In the genomic region with DNA sequence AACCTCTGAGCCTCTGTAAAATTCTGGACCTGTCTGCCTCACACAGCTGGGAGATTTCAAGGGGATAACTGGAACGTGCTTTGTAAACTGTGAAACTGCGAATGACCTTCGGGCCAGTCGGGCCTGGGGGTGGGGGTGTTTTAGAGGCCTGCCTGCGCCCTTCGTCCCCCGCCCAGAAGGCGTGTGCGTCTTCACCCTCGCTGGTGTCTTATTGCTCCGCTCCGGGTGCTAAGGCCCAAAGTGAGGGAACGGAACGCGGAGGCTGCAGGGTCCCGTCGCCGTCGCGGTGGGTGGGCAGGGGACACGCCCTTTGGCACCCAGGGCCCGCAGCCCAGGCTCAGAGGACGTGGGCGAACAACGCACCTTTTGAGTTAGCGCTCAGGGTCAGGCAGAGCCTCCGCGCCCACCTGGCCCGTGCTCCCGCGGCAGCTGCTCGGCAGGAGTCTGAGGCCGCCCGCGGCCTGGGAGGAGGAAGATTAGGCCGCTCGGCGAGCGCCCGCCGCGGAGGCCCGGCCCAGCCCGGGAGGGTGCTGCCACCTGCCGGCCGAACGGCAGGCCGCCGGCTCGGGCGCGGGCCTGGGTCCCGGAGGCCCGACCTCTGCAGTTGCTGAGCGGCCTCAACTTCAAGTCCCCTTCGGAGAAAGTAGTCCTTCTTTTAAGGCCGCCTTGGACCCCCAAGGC, we compare ENCODE assay signal across 1 cellular context.
A peak's percentile ranks its signal among the peaks of the same experiment; 100 is the strongest.
TF ChIP-seq lines count a peak whose summit lies in the region.

No MANE protein-coding gene starts in this region.

TF ChIP-seq in K562, 482 proteins besides CTCF, POLR2A, EP300 and RAD21 (continues in another document):
- TF ChIP-seq CHD4 (IDR thresholded peaks at IDR 0.05; ENCODE audit: insufficient read depth, insufficient replicate concordance, low read depth, low read length, poor library complexity, severe bottlenecking) = no peak
- TF ChIP-seq ARID1B (IDR thresholded peaks at IDR 0.05) = peak; percentile 40; the same call in 1 of the 2 replicates
- TF ChIP-seq RCOR1 (IDR thresholded peaks at IDR 0.05; ENCODE audit: borderline replicate concordance in 1 of 2, low read depth in 2 of 2, low read length in 2 of 2) = 0 out of 4 replicates have a peak, but pooled peaks of 1 of the 2 experiments have one; percentile 24
- TF ChIP-seq CREM (IDR thresholded peaks at IDR 0.05; ENCODE audit: low read depth) = no peak
- TF ChIP-seq U2AF2 (optimal IDR thresholded peaks at IDR 0.05; ENCODE audit: low read depth, low read length) = no peak
- TF ChIP-seq RHOXF2B (CRISPR knock-in tag; conservative IDR thresholded peaks at IDR 0.05) = 0 out of 2 replicates have a peak, but pooled peaks have one; percentile 49
- TF ChIP-seq SLC30A9 (CRISPR knock-in tag; IDR thresholded peaks at IDR 0.05) = no peak
- no peak for TF ChIP-seq ATF1 (CRISPR knock-in tag; IDR thresholded peaks at IDR 0.05)
- peak; percentile 47 for TF ChIP-seq ATF1 (tag; IDR thresholded peaks at IDR 0.05)
- no peak for TF ChIP-seq ZNF316 (IDR thresholded peaks at IDR 0.05)
- peak; percentile 67 for TF ChIP-seq CTCFL (IDR thresholded peaks at IDR 0.05; ENCODE audit: borderline replicate concordance, insufficient read depth, low read depth, low read length, poor library complexity, severe bottlenecking)
- TF ChIP-seq DMBX1 (CRISPR knock-in tag; IDR thresholded peaks at IDR 0.05; ENCODE audit: borderline replicate concordance) = peak; percentile 40; the same call in 1 of the 2 replicates
- TF ChIP-seq TGIF2 (CRISPR knock-in tag; IDR thresholded peaks at IDR 0.05) = no peak
- no peak for TF ChIP-seq LARP7 (IDR thresholded peaks at IDR 0.05)
- no peak; the same call in 1 of the 2 replicates for TF ChIP-seq ZNF740 (CRISPR knock-in tag; IDR thresholded peaks at IDR 0.05)
- TF ChIP-seq ZNF740 (tag; IDR thresholded peaks at IDR 0.05) = no peak
- no peak for TF ChIP-seq ZNF699 (CRISPR knock-in tag; IDR thresholded peaks at IDR 0.05; ENCODE audit: insufficient replicate concordance)
- TF ChIP-seq, protein P1, sequence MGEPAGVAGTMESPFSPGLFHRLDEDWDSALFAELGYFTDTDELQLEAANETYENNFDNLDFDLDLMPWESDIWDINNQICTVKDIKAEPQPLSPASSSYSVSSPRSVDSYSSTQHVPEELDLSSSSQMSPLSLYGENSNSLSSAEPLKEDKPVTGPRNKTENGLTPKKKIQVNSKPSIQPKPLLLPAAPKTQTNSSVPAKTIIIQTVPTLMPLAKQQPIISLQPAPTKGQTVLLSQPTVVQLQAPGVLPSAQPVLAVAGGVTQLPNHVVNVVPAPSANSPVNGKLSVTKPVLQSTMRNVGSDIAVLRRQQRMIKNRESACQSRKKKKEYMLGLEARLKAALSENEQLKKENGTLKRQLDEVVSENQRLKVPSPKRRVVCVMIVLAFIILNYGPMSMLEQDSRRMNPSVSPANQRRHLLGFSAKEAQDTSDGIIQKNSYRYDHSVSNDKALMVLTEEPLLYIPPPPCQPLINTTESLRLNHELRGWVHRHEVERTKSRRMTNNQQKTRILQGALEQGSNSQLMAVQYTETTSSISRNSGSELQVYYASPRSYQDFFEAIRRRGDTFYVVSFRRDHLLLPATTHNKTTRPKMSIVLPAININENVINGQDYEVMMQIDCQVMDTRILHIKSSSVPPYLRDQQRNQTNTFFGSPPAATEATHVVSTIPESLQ (CRISPR knock-in tag; IDR thresholded peaks at IDR 0.05) = 0 out of 2 replicates have a peak, but pooled peaks have one; percentile 60
- no peak for TF ChIP-seq SETDB1 (IDR thresholded peaks at IDR 0.05; ENCODE audit: low read length)
- no peak for TF ChIP-seq PHTF2 (CRISPR knock-in tag; IDR thresholded peaks at IDR 0.05)
- TF ChIP-seq BHLHE40 (IDR thresholded peaks at IDR 0.05; ENCODE audit: low read length) = peak; percentile 72
- TF ChIP-seq KDM2B (CRISPR knock-in tag; IDR thresholded peaks at IDR 0.05) = peak; percentile 34; the same call in 1 of the 2 replicates
- TF ChIP-seq FIP1L1 (IDR thresholded peaks at IDR 0.05; ENCODE audit: low read depth, low read length, poor library complexity, severe bottlenecking) = peak; percentile 77
- TF ChIP-seq, protein P2, sequence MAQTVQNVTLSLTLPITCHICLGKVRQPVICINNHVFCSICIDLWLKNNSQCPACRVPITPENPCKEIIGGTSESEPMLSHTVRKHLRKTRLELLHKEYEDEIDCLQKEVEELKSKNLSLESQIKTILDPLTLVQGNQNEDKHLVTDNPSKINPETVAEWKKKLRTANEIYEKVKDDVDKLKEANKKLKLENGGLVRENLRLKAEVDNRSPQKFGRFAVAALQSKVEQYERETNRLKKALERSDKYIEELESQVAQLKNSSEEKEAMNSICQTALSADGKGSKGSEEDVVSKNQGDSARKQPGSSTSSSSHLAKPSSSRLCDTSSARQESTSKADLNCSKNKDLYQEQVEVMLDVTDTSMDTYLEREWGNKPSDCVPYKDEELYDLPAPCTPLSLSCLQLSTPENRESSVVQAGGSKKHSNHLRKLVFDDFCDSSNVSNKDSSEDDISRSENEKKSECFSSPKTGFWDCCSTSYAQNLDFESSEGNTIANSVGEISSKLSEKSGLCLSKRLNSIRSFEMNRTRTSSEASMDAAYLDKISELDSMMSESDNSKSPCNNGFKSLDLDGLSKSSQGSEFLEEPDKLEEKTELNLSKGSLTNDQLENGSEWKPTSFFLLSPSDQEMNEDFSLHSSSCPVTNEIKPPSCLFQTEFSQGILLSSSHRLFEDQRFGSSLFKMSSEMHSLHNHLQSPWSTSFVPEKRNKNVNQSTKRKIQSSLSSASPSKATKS (CRISPR knock-in tag; IDR thresholded peaks at IDR 0.05) = no peak
- TF ChIP-seq ZFP36 (IDR thresholded peaks at IDR 0.05; ENCODE audit: low read depth, low read length, partially characterized antibody) = peak; percentile 3
- TF ChIP-seq GTF3C2 (IDR thresholded peaks at IDR 0.05; ENCODE audit: borderline replicate concordance, extremely low read depth, insufficient read length) = no peak
- TF ChIP-seq, protein P3, sequence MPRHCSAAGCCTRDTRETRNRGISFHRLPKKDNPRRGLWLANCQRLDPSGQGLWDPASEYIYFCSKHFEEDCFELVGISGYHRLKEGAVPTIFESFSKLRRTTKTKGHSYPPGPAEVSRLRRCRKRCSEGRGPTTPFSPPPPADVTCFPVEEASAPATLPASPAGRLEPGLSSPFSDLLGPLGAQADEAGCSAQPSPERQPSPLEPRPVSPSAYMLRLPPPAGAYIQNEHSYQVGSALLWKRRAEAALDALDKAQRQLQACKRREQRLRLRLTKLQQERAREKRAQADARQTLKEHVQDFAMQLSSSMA (CRISPR knock-in tag; IDR thresholded peaks at IDR 0.05) = no peak
- peak; percentile 58; the same call in 1 of the 2 replicates for TF ChIP-seq ZBTB17 (CRISPR knock-in tag; IDR thresholded peaks at IDR 0.05)
- TF ChIP-seq EGR1 (conservative IDR thresholded peaks at IDR 0.05) = 0 out of 2 replicates have a peak, but pooled peaks have one; percentile 41
- no peak for TF ChIP-seq ZC3H4 (CRISPR knock-in tag; IDR thresholded peaks at IDR 0.05; ENCODE audit: borderline replicate concordance)
- TF ChIP-seq ERF (CRISPR knock-in tag; IDR thresholded peaks at IDR 0.05) = peak; percentile 44; the same call in 1 of the 2 replicates
- no peak for TF ChIP-seq NFE2L1 (tag; IDR thresholded peaks at IDR 0.05; ENCODE audit: borderline replicate concordance, low read depth)
- TF ChIP-seq, protein P4, sequence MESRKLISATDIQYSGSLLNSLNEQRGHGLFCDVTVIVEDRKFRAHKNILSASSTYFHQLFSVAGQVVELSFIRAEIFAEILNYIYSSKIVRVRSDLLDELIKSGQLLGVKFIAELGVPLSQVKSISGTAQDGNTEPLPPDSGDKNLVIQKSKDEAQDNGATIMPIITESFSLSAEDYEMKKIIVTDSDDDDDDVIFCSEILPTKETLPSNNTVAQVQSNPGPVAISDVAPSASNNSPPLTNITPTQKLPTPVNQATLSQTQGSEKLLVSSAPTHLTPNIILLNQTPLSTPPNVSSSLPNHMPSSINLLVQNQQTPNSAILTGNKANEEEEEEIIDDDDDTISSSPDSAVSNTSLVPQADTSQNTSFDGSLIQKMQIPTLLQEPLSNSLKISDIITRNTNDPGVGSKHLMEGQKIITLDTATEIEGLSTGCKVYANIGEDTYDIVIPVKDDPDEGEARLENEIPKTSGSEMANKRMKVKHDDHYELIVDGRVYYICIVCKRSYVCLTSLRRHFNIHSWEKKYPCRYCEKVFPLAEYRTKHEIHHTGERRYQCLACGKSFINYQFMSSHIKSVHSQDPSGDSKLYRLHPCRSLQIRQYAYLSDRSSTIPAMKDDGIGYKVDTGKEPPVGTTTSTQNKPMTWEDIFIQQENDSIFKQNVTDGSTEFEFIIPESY (CRISPR knock-in tag; IDR thresholded peaks at IDR 0.05) = no peak
- TF ChIP-seq MYNN (IDR thresholded peaks at IDR 0.05) = 0 out of 2 replicates have a peak, but pooled peaks have one; percentile 30
- no peak for TF ChIP-seq MYNN (CRISPR knock-in tag; IDR thresholded peaks at IDR 0.05)
- peak; percentile 40; the same call in 1 of the 2 replicates for TF ChIP-seq CREB1 (IDR thresholded peaks at IDR 0.05)
- TF ChIP-seq CREB1 (CRISPR knock-in tag; IDR thresholded peaks at IDR 0.05) = 0 out of 2 replicates have a peak, but pooled peaks have one; percentile 13
- no peak for TF ChIP-seq CBX5 (IDR thresholded peaks at IDR 0.05; ENCODE audit: borderline replicate concordance, low read depth)
- no peak for TF ChIP-seq ZNF586 (CRISPR knock-in tag; conservative IDR thresholded peaks at IDR 0.05)
- 0 out of 2 replicates have a peak, but pooled peaks have one; percentile 19 for TF ChIP-seq E2F3 (CRISPR knock-in tag; IDR thresholded peaks at IDR 0.05)
- peak; percentile 55; the same call in 1 of the 2 replicates for TF ChIP-seq SIN3B (IDR thresholded peaks at IDR 0.05; ENCODE audit: low read depth)
- no peak for TF ChIP-seq FOXJ2 (tag; IDR thresholded peaks at IDR 0.05)
- TF ChIP-seq XRCC4 (IDR thresholded peaks at IDR 0.05; ENCODE audit: extremely low read depth, insufficient read depth, insufficient read length) = no peak
- TF ChIP-seq ZNF75A (CRISPR knock-in tag; IDR thresholded peaks at IDR 0.05) = no peak
- TF ChIP-seq STAT5A (IDR thresholded peaks at IDR 0.05; ENCODE audit: borderline replicate concordance, low read length) = no peak
- TF ChIP-seq, protein P5, sequence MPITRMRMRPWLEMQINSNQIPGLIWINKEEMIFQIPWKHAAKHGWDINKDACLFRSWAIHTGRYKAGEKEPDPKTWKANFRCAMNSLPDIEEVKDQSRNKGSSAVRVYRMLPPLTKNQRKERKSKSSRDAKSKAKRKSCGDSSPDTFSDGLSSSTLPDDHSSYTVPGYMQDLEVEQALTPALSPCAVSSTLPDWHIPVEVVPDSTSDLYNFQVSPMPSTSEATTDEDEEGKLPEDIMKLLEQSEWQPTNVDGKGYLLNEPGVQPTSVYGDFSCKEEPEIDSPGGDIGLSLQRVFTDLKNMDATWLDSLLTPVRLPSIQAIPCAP (CRISPR knock-in tag; IDR thresholded peaks at IDR 0.05; ENCODE audit: borderline replicate concordance) = no peak
- no peak for TF ChIP-seq SRSF9 (IDR thresholded peaks at IDR 0.05; ENCODE audit: borderline replicate concordance, low read depth, low read length)
- TF ChIP-seq CEBPG (CRISPR knock-in tag; IDR thresholded peaks at IDR 0.05) = no peak
- no peak for TF ChIP-seq CEBPG (tag; conservative IDR thresholded peaks at IDR 0.05 in 1 of 2, IDR thresholded peaks at IDR 0.05 in 1 of 2)
- no peak for TF ChIP-seq SRSF3 (IDR thresholded peaks at IDR 0.05; ENCODE audit: insufficient read depth, low read length)
- 0 out of 2 replicates have a peak, but pooled peaks have one; percentile 4 for TF ChIP-seq ZNF384 (IDR thresholded peaks at IDR 0.05; ENCODE audit: low read depth, low read length)
- no peak for TF ChIP-seq TFAM (CRISPR knock-in tag; conservative IDR thresholded peaks at IDR 0.05)
- no peak for TF ChIP-seq HDAC2 (IDR thresholded peaks at IDR 0.05)
- TF ChIP-seq, protein P6, sequence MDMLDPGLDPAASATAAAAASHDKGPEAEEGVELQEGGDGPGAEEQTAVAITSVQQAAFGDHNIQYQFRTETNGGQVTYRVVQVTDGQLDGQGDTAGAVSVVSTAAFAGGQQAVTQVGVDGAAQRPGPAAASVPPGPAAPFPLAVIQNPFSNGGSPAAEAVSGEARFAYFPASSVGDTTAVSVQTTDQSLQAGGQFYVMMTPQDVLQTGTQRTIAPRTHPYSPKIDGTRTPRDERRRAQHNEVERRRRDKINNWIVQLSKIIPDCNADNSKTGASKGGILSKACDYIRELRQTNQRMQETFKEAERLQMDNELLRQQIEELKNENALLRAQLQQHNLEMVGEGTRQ (CRISPR knock-in tag; IDR thresholded peaks at IDR 0.05) = no peak
